In the genomic region with DNA sequence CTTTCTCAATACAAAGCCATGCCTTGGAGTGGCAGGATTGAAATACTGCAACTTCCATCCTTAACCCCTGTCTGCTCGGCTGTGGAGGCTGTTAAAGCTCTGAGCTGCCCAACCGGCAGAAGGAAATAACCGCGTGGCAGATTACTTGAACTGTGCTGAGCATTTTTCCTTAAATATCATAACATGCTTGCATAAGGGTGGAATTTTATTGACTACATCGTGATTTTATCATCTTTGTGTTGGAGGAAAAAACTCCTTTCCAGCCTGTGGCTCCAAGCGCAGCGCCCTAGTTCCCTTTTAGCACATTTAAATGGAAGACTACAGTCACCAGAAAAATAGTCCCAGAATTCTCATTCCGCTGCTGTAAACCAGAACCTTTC, we compare ENCODE assay signal across 12 cellular contexts. TPM values are rescaled to one million over a fixed set of nuclear protein-coding genes. Genes with fewer than 3 reads are reported as not detected.
DNase-seq lines count a peak whose midpoint lies in the region; ATAC-seq, FAIRE-seq and TF ChIP-seq lines count a peak whose summit lies in the region.
"Had no signal": no experiment of that assay in that cellular context is flagged by ENCODE, and none has a peak within 500 bp of the region (broad histone marks: within the 10 kb centered on the region; RNA-seq: fewer than 3 reads in every experiment).

No MANE protein-coding gene starts in this region.

- H3K4me1 Mint-ChIP-seq in HFFc6 (ENCODE audit: low read depth) = peaks cover 34% of the 10 kb centered on the region

- H3K4me2 ChIP-seq in skeletal muscle satellite cell (ENCODE audit: low read length) = peak overlapping the region; percentile 89

- CTCF ChIA-PET in HEK293T (lab: Yijun Ruan, JAX) = interaction anchor here (0.6 kb wide), 1 partner anchor 60 kb away, joined by 3 read pairs; no protein-coding TSS in a partner anchor

- H3K4me3 ChIP-seq in ascending aorta (peak overlapping the region; percentile 43 to 61), iPS-18a (ENCODE audit: low read length) (peak overlapping the region; percentile 60), skeletal muscle satellite cell (ENCODE audit: low read length) (peak overlapping the region; percentile 69)

- no peak overlapping the region for H3K27ac Mint-ChIP-seq in HFFc6

- H3K9me3 ChIP-seq in ascending aorta = no peaks in the 10 kb centered on the region
- H3K9me3 ChIP-seq in iPS-18a (ENCODE audit: control insufficient read depth, low read depth, low read length) = no peaks in the 10 kb centered on the region
- no peaks in the 10 kb centered on the region for H3K9me3 ChIP-seq in skeletal muscle satellite cell (replicated peaks; ENCODE audit: low read length)
- H3K9me3 ChIP-seq: colonic mucosa had no signal

- H3K27me3 Mint-ChIP-seq in HFFc6 (ENCODE audit: insufficient read depth) = peaks cover 9% of the 10 kb centered on the region

- intact Hi-C loops in ascending aorta (cut with DNase I) = no loop called here

- POLR2A ChIA-PET in HEK293T (lab: Yijun Ruan, JAX) = no interaction called here

- H3K4me1 ChIP-seq in ascending aorta = peaks cover 7 to 10% of the 10 kb centered on the region in 2 donors
- H3K4me1 ChIP-seq in iPS-18a (ENCODE audit: control insufficient read depth, low read depth, low read length) = peaks cover 26% of the 10 kb centered on the region
- H3K4me1 ChIP-seq in skeletal muscle satellite cell (ENCODE audit: control insufficient read depth, insufficient read depth, low read length) = peaks cover 21% of the 10 kb centered on the region

- H3K36me3 ChIP-seq in ascending aorta = no peaks in the 10 kb centered on the region
- no peaks in the 10 kb centered on the region for H3K36me3 ChIP-seq in iPS-18a (ENCODE audit: control insufficient read depth, low read depth, low read length)
- no peaks in the 10 kb centered on the region for H3K36me3 ChIP-seq in skeletal muscle satellite cell (ENCODE audit: insufficient read depth, low read length)
- H3K36me3 ChIP-seq: colonic mucosa had no signal

- no peak overlapping the region for H3K9ac ChIP-seq in iPS-18a (ENCODE audit: low read length)
- no peak overlapping the region for H3K9ac ChIP-seq in skeletal muscle satellite cell (ENCODE audit: low read depth, low read length)

- DNase-seq in HFFc6 (no peak), ascending aorta (ENCODE audit: low spot score in 2 of 2) (no peak), medulla oblongata (ENCODE audit: extremely low spot score) (no peak), RCC 7860 (ENCODE audit: low spot score) (no peak), HEK293T (ENCODE audit: extremely low spot score) (no peak)
- DNase-seq: activated CD8-positive, alpha-beta memory T cell treated with anti-CD3 and anti-CD28 coated beads, Interleukin-2, amount 50 U/mL, for 4 hours; colonic mucosa; NCI-H226 had no signal

- H3K9me3 Mint-ChIP-seq in HFFc6 = no peaks in the 10 kb centered on the region

- no peak for ATAC-seq in HG03045 (IDR thresholded peaks at IDR 0.05; ENCODE audit: unreplicated experiment)

- H3K36me3 Mint-ChIP-seq in HFFc6 (ENCODE audit: low read depth) = no peaks in the 10 kb centered on the region

- H3K27me3 ChIP-seq in ascending aorta = peaks cover 4% of the 10 kb centered on the region
- H3K27me3 ChIP-seq in iPS-18a (ENCODE audit: control insufficient read depth, insufficient read depth, low read length) = peaks cover 41% of the 10 kb centered on the region
- peaks cover 12% of the 10 kb centered on the region for H3K27me3 ChIP-seq in skeletal muscle satellite cell (ENCODE audit: control insufficient read depth, insufficient read depth, low read length)

- H3K27ac ChIP-seq in ascending aorta (no peak overlapping the region), iPS-18a (ENCODE audit: low read length) (no peak overlapping the region)
- H3K27ac ChIP-seq: colonic mucosa had no signal

- TF ChIP-seq CTCF in HFFc6 (IDR thresholded peaks at IDR 0.05) = no peak
- TF ChIP-seq CTCF in ascending aorta (IDR thresholded peaks at IDR 0.05) = no peak

- FAIRE-seq in RCC 7860 (lab: Jason Lieb, UNC) = no peak
- FAIRE-seq: GM19239 had no signal

- peak overlapping the region; percentile 54 for H3K4me3 Mint-ChIP-seq in HFFc6

TF ChIP-seq in HEK293T, 16 proteins besides CTCF, POLR2A, EP300 and RAD21:
- TF ChIP-seq LEF1 (IDR thresholded peaks at IDR 0.05; ENCODE audit: borderline replicate concordance) = no peak

RNA-seq across cellular contexts. Expression of a gene that starts 1.6 kb away (rescaled TPM):
- total RNA-seq in HFFc6 (2021; fragmentation: NEBNext Ultra II Directional; extraction: Animal tissue kit (Norgen Biotek cat#: 25700)) = 1 to 10 TPM in 2 of 6 experiments, under 1 TPM in 4; 0.28 to 1.9 (median 0.42) TPM
- total RNA-seq in ascending aorta = 0.85 TPM
- 2.8 and 3.7 TPM in 2 replicates for total RNA-seq in skeletal muscle satellite cell (2012; rRNA removed)
